ENCODE assay signal across 1 cellular context in genomic region chr14:73780391-73780790, GRCh38.
TF ChIP-seq lines count a peak whose summit lies in the region.

No MANE protein-coding gene starts in this region.

TF ChIP-seq in SK-N-SH, 30 proteins besides CTCF, POLR2A, EP300 and RAD21:
- TF ChIP-seq FOXJ3 (CRISPR knock-in tag; IDR thresholded peaks at IDR 0.05) (no peak), MEF2A (IDR thresholded peaks at IDR 0.05; ENCODE audit: borderline replicate concordance, low read depth) (no peak), TEAD4 (IDR thresholded peaks at IDR 0.05; ENCODE audit: borderline replicate concordance, insufficient read depth) (no peak), JUND (IDR thresholded peaks at IDR 0.05) (no peak), FOSL2 (IDR thresholded peaks at IDR 0.05; ENCODE audit: borderline replicate concordance, low read depth) (no peak), EZH2phosphoT487 (IDR thresholded peaks at IDR 0.05; ENCODE audit: borderline replicate concordance, low read depth) (no peak), NRF1 (IDR thresholded peaks at IDR 0.05; ENCODE audit: low read depth, low read length) (no peak), TCF12 (IDR thresholded peaks at IDR 0.05) (no peak), TAF1 (IDR thresholded peaks at IDR 0.05; ENCODE audit: borderline replicate concordance, low read depth, low read length) (no peak), CHD2 (IDR thresholded peaks at IDR 0.05; ENCODE audit: low read length, partially characterized antibody) (no peak), SIN3A (IDR thresholded peaks at IDR 0.05; ENCODE audit: borderline replicate concordance, low read depth, low read length) (no peak), USF2 (IDR thresholded peaks at IDR 0.05; ENCODE audit: borderline replicate concordance, low read depth, low read length) (no peak), MXI1 (IDR thresholded peaks at IDR 0.05; ENCODE audit: low read depth, low read length) (no peak), USF1 (IDR thresholded peaks at IDR 0.05; ENCODE audit: borderline replicate concordance, low read depth) (no peak), ELF1 (IDR thresholded peaks at IDR 0.05) (no peak), GATA2 (CRISPR knock-in tag; IDR thresholded peaks at IDR 0.05) (no peak), GABPA (IDR thresholded peaks at IDR 0.05; ENCODE audit: low read depth) (no peak), POLR2AphosphoS5 (IDR thresholded peaks at IDR 0.05; ENCODE audit: low read depth, low read length) (no peak)
- TF ChIP-seq, protein P1, sequence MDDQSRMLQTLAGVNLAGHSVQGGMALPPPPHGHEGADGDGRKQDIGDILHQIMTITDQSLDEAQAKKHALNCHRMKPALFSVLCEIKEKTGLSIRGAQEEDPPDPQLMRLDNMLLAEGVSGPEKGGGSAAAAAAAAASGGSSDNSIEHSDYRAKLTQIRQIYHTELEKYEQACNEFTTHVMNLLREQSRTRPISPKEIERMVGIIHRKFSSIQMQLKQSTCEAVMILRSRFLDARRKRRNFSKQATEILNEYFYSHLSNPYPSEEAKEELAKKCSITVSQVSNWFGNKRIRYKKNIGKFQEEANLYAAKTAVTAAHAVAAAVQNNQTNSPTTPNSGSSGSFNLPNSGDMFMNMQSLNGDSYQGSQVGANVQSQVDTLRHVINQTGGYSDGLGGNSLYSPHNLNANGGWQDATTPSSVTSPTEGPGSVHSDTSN (IDR thresholded peaks at IDR 0.05), result no peak
- TF ChIP-seq, protein P2, sequence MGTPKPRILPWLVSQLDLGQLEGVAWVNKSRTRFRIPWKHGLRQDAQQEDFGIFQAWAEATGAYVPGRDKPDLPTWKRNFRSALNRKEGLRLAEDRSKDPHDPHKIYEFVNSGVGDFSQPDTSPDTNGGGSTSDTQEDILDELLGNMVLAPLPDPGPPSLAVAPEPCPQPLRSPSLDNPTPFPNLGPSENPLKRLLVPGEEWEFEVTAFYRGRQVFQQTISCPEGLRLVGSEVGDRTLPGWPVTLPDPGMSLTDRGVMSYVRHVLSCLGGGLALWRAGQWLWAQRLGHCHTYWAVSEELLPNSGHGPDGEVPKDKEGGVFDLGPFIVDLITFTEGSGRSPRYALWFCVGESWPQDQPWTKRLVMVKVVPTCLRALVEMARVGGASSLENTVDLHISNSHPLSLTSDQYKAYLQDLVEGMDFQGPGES (IDR thresholded peaks at IDR 0.05; ENCODE audit: low read depth, low read length), result no peak
TF ChIP-seq in SK-N-SH: peak in this region for 0.
